ENCODE assay signal across 7 cellular contexts in genomic region chr9:63337899-63338604, GRCh38.
DNase-seq lines count a peak whose midpoint lies in the region; ATAC-seq and TF ChIP-seq lines count a peak whose summit lies in the region.
"Not testable (repeated sequence)": the region's sequence is repeated elsewhere in the genome, so short reads cannot be mapped to it uniquely, and the experiment has no call there.

No MANE protein-coding gene starts in this region.

- not testable (repeated sequence) for H3K79me2 ChIP-seq in smooth muscle cell (ENCODE audit: low read depth)

- H3K4me1 Mint-ChIP-seq in activated naive CD4-positive, alpha-beta T cell treated with anti-CD3 and anti-CD28 coated beads for 36 hours (ENCODE audit: low read depth), result peaks cover 11% of the 10 kb centered on the region
- peaks cover 12% of the 10 kb centered on the region for H3K4me1 Mint-ChIP-seq in chondrocyte (ENCODE audit: low read depth)

- H3K4me3 Mint-ChIP-seq in activated naive CD4-positive, alpha-beta T cell treated with anti-CD3 and anti-CD28 coated beads for 36 hours; chondrocyte (ENCODE audit: unreplicated experiment): not testable (repeated sequence)

- not testable (repeated sequence) for TF ChIP-seq CTCF in HEK293 (tag by site-specific recombination; IDR thresholded peaks at IDR 0.05); RWPE2 (IDR thresholded peaks at IDR 0.05; ENCODE audit: poor library complexity, severe bottlenecking); chondrocyte (IDR thresholded peaks at IDR 0.05); smooth muscle cell (IDR thresholded peaks at IDR 0.05; ENCODE audit: borderline replicate concordance, insufficient read depth, poor library complexity, severe bottlenecking)

- DNase-seq in RWPE2 (ENCODE audit: low spot score) (peak; percentile 90), foreskin melanocyte (peak; percentile 44)
- peak; percentile 43 for DNase-seq in activated naive CD4-positive, alpha-beta T cell treated with anti-CD3 and anti-CD28 coated beads for 36 hours
- not testable (repeated sequence) for DNase-seq in chondrocyte (ENCODE audit: low spot score); smooth muscle cell (lab: John Stamatoyannopoulos, UW; ENCODE audit: unreplicated experiment)

- H3K27me3 Mint-ChIP-seq in activated naive CD4-positive, alpha-beta T cell treated with anti-CD3 and anti-CD28 coated beads for 36 hours (ENCODE audit: low read depth); chondrocyte (ENCODE audit: low read depth): not testable (repeated sequence)

- H3K27ac ChIP-seq in HEK293 (ENCODE audit: extremely low read depth, low read depth, low read length), result not testable (repeated sequence)
- peak overlapping the region; percentile 62 for H3K27ac ChIP-seq in RWPE2 (ENCODE audit: poor library complexity, severe bottlenecking)
- peak overlapping the region; percentile 80 for H3K27ac ChIP-seq in mesodermal cell (ENCODE audit: low read depth, low read length, severe bottlenecking)
- peak overlapping the region; percentile 69 for H3K27ac ChIP-seq in smooth muscle cell (ENCODE audit: low read depth)

- H3K27ac Mint-ChIP-seq in activated naive CD4-positive, alpha-beta T cell treated with anti-CD3 and anti-CD28 coated beads for 36 hours, result peak overlapping the region; percentile 73
- peak overlapping the region; percentile 80 for H3K27ac Mint-ChIP-seq in chondrocyte (ENCODE audit: unreplicated experiment)

- H4K20me1 ChIP-seq in smooth muscle cell (ENCODE audit: low read depth), result not testable (repeated sequence)

- ATAC-seq in RWPE2 (ENCODE audit: low read depth), result not testable (repeated sequence)

- not testable (repeated sequence) for H3K4me3 ChIP-seq in HEK293 (ENCODE audit: low read depth, low read length); RWPE2 (ENCODE audit: severe bottlenecking); mesodermal cell (ENCODE audit: extremely low read depth, insufficient read depth, low read length, poor library complexity, severe bottlenecking); smooth muscle cell

- H3K9me3 ChIP-seq in HEK293 (ENCODE audit: control insufficient read depth, insufficient read depth, low read depth, low read length); RWPE2 (ENCODE audit: severe bottlenecking); mesodermal cell (ENCODE audit: control insufficient read depth, low read length); smooth muscle cell (replicated peaks; ENCODE audit: low read depth): not testable (repeated sequence)

- H3K36me3 Mint-ChIP-seq in activated naive CD4-positive, alpha-beta T cell treated with anti-CD3 and anti-CD28 coated beads for 36 hours (ENCODE audit: low read depth); chondrocyte (ENCODE audit: low read depth): not testable (repeated sequence)

- H3K9me3 Mint-ChIP-seq in activated naive CD4-positive, alpha-beta T cell treated with anti-CD3 and anti-CD28 coated beads for 36 hours; chondrocyte (ENCODE audit: low read depth): not testable (repeated sequence)

- not testable (repeated sequence) for H3F3A ChIP-seq in smooth muscle cell (ENCODE audit: low read depth)

- WGBS in mesodermal cell (ENCODE audit: insufficient coverage in 2 of 2), 2 experiments, result no CpG with 5 or more reads among the region's 6 CpGs
- WGBS in smooth muscle cell (ENCODE audit: low lambda C conversion rate), result 42% methylated on average over 6 of the region's 6 CpGs

- intact Hi-C loops in activated naive CD4-positive, alpha-beta T cell treated with anti-CD3 and anti-CD28 coated beads for 36 hours (cut with micrococcal nuclease), result not testable (repeated sequence)

- CTCF ChIA-PET in HEK293 (lab: Yijun Ruan, JAX); activated naive CD4-positive, alpha-beta T cell treated with anti-CD3 and anti-CD28 coated beads for 36 hours (lab: Charles Lee): not testable (repeated sequence)

- not testable (repeated sequence) for H3K4me1 ChIP-seq in HEK293 (ENCODE audit: control insufficient read depth, insufficient read depth, low read length); RWPE2 (ENCODE audit: insufficient read depth, poor library complexity, severe bottlenecking); mesodermal cell (ENCODE audit: control insufficient read depth, insufficient read depth, low read length, poor library complexity, severe bottlenecking); smooth muscle cell (ENCODE audit: low read depth)

- not testable (repeated sequence) for H3K9ac ChIP-seq in smooth muscle cell (ENCODE audit: low read depth)

- POLR2A ChIA-PET in HEK293 (lab: Yijun Ruan, JAX), result not testable (repeated sequence)

- H3K27me3 ChIP-seq in RWPE2 (ENCODE audit: insufficient read depth, poor library complexity, severe bottlenecking); smooth muscle cell (ENCODE audit: low read depth): not testable (repeated sequence)

- H3K36me3 ChIP-seq in HEK293 (ENCODE audit: control insufficient read depth in 2 of 2, insufficient read depth in 1 of 2, low read length in 2 of 2); RWPE2 (ENCODE audit: low read depth); mesodermal cell (ENCODE audit: control insufficient read depth, insufficient read depth, low read length); smooth muscle cell (ENCODE audit: low read depth): not testable (repeated sequence)

- H3K4me2 ChIP-seq in smooth muscle cell, result not testable (repeated sequence)

- H2AFZ ChIP-seq in smooth muscle cell (ENCODE audit: low read depth), result not testable (repeated sequence)

TF ChIP-seq in HEK293, 187 proteins besides CTCF, POLR2A, EP300 and RAD21:
- TF ChIP-seq ATF2 (tag by site-specific recombination; IDR thresholded peaks at IDR 0.05; ENCODE audit: low read depth), result peak; percentile 38; the same call in 1 of the 2 replicates
TF ChIP-seq in HEK293: peak in this region for 1; not testable (repeated sequence) for 186.
